Comparison of ENCODE assay signal across 6 cellular contexts in the genomic region with DNA sequence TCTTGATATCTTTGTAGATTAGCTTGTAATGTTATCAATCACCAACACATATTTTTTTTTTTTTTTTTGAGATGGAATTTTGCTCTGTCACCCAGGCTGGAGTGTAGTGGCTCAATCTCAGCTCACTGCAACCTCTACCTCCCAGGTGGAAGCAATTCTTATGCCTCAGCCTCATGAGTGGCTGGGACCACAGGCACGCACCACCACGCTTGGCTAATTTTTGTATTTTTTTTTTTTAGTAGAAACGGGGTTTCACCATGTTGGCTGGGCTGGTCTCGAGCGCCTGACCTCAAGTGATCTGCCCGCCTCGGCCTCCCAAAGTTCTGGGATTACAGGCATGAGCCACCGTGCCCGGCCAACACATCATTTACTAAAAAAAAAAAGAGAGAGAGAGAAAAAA. TPM values are rescaled to one million over a fixed set of nuclear protein-coding genes. Genes with fewer than 3 reads are reported as not detected.
DNase-seq lines count a peak whose midpoint lies in the region; ATAC-seq and TF ChIP-seq lines count a peak whose summit lies in the region.
"Not testable (repeated sequence)": the region's sequence is repeated elsewhere in the genome, so short reads cannot be mapped to it uniquely, and the experiment has no call there.

No MANE protein-coding gene starts in this region.

- peak overlapping the region; percentile 36 for H3K4me2 ChIP-seq in Karpas-422 (ENCODE audit: low read depth, low read length, poor library complexity, severe bottlenecking)

- not testable (repeated sequence) for H3K9me2 ChIP-seq in Karpas-422 (replicated peaks; ENCODE audit: insufficient read depth, low read length)

- H2AFZ ChIP-seq in Karpas-422 (ENCODE audit: low read length): 0 out of 2 replicates have a peak overlapping the region, but pooled peaks have one; percentile 5

- not testable (repeated sequence) for H3K79me2 ChIP-seq in Karpas-422 (ENCODE audit: low read length)

- H3K4me1 Mint-ChIP-seq in CD4-positive, CD25-positive, alpha-beta regulatory T cell: peaks cover 21 to 72% (median 42%) of the 10 kb centered on the region in 4 donors
- peaks cover 27% of the 10 kb centered on the region for H3K4me1 Mint-ChIP-seq in T-helper 17 cell
- H3K4me1 Mint-ChIP-seq in activated naive CD4-positive, alpha-beta T cell treated with anti-CD3 and anti-CD28 coated beads, Interleukin-2, amount 50 U/mL, for 24 hours: peaks cover 78% of the 10 kb centered on the region
- H3K4me1 Mint-ChIP-seq in natural killer cell treated with Interleukin-12 subunit alpha and Interleukin-12 subunit beta and Interleukin-15 and Interleukin-18, amount 100 ng/mL, for 72 hours (ENCODE audit: low read depth in 2 of 2): peaks cover 55% of the 10 kb centered on the region in 2 donors

- DNase-seq in CD4-positive, CD25-positive, alpha-beta regulatory T cell; Karpas-422; T-helper 17 cell; natural killer cell treated with Interleukin-12 subunit alpha and Interleukin-12 subunit beta and Interleukin-15 and Interleukin-18, amount 100 ng/mL, for 72 hours (ENCODE audit: low spot score): not testable (repeated sequence)
- peak; percentile 68 for DNase-seq in GM12865 (ENCODE audit: low read depth)

- peak overlapping the region in 2 of 3 donors; percentile 97 for H3K27ac Mint-ChIP-seq in CD4-positive, CD25-positive, alpha-beta regulatory T cell
- H3K27ac Mint-ChIP-seq in T-helper 17 cell: peak overlapping the region; percentile 83
- H3K27ac Mint-ChIP-seq in activated naive CD4-positive, alpha-beta T cell treated with anti-CD3 and anti-CD28 coated beads, Interleukin-2, amount 50 U/mL, for 24 hours: peak overlapping the region; percentile 49
- peak overlapping the region; percentile 58 to 86 for H3K27ac Mint-ChIP-seq in natural killer cell treated with Interleukin-12 subunit alpha and Interleukin-12 subunit beta and Interleukin-15 and Interleukin-18, amount 100 ng/mL, for 72 hours

- H3K36me3 Mint-ChIP-seq in CD4-positive, CD25-positive, alpha-beta regulatory T cell; T-helper 17 cell (ENCODE audit: low read depth); activated naive CD4-positive, alpha-beta T cell treated with anti-CD3 and anti-CD28 coated beads, Interleukin-2, amount 50 U/mL, for 24 hours; natural killer cell treated with Interleukin-12 subunit alpha and Interleukin-12 subunit beta and Interleukin-15 and Interleukin-18, amount 100 ng/mL, for 72 hours: not testable (repeated sequence)

- H3K4me3 ChIP-seq in CD4-positive, CD25-positive, alpha-beta regulatory T cell (ENCODE audit: low read depth, low read length); Karpas-422 (ENCODE audit: low read length): not testable (repeated sequence)
- peak overlapping the region; percentile 29; the same call in 1 of the 2 replicates for H3K4me3 ChIP-seq in GM12865 (ENCODE audit: low read depth, low read length)

- H3K27me3 Mint-ChIP-seq in CD4-positive, CD25-positive, alpha-beta regulatory T cell; T-helper 17 cell; activated naive CD4-positive, alpha-beta T cell treated with anti-CD3 and anti-CD28 coated beads, Interleukin-2, amount 50 U/mL, for 24 hours; natural killer cell treated with Interleukin-12 subunit alpha and Interleukin-12 subunit beta and Interleukin-15 and Interleukin-18, amount 100 ng/mL, for 72 hours: not testable (repeated sequence)

- not testable (repeated sequence) for H3K27ac ChIP-seq in CD4-positive, CD25-positive, alpha-beta regulatory T cell (ENCODE audit: insufficient read depth, low read length, poor library complexity, severe bottlenecking)
- H3K27ac ChIP-seq in Karpas-422 (ENCODE audit: low read length): peak overlapping the region; percentile 94

- H3K4me1 ChIP-seq in CD4-positive, CD25-positive, alpha-beta regulatory T cell (ENCODE audit: control insufficient read depth, insufficient read depth, low read length, poor library complexity, severe bottlenecking): peaks cover 42% of the 10 kb centered on the region
- H3K4me1 ChIP-seq in Karpas-422 (ENCODE audit: low read length): peaks cover 64% of the 10 kb centered on the region

- not testable (repeated sequence) for H4K20me1 ChIP-seq in Karpas-422 (ENCODE audit: insufficient read depth, low read depth, low read length)

- not testable (repeated sequence) for H3K36me3 ChIP-seq in CD4-positive, CD25-positive, alpha-beta regulatory T cell (ENCODE audit: control insufficient read depth, insufficient read depth, low read length); Karpas-422 (ENCODE audit: insufficient read depth, low read length)

- H3K27me3 ChIP-seq in CD4-positive, CD25-positive, alpha-beta regulatory T cell (ENCODE audit: control insufficient read depth, insufficient read depth, low read length); Karpas-422 (ENCODE audit: low read length): not testable (repeated sequence)

- H3K9me3 Mint-ChIP-seq in CD4-positive, CD25-positive, alpha-beta regulatory T cell; activated naive CD4-positive, alpha-beta T cell treated with anti-CD3 and anti-CD28 coated beads, Interleukin-2, amount 50 U/mL, for 24 hours; natural killer cell treated with Interleukin-12 subunit alpha and Interleukin-12 subunit beta and Interleukin-15 and Interleukin-18, amount 100 ng/mL, for 72 hours: not testable (repeated sequence)

- ATAC-seq in CD4-positive, CD25-positive, alpha-beta regulatory T cell (ENCODE audit: low read depth in 2 of 2); T-helper 17 cell; natural killer cell treated with Interleukin-12 subunit alpha and Interleukin-12 subunit beta and Interleukin-15 and Interleukin-18, amount 100 ng/mL, for 72 hours: not testable (repeated sequence)

- H3K4me3 Mint-ChIP-seq in CD4-positive, CD25-positive, alpha-beta regulatory T cell: peak overlapping the region in 1 of 4 donors; percentile 9
- H3K4me3 Mint-ChIP-seq in T-helper 17 cell; activated naive CD4-positive, alpha-beta T cell treated with anti-CD3 and anti-CD28 coated beads, Interleukin-2, amount 50 U/mL, for 24 hours; natural killer cell treated with Interleukin-12 subunit alpha and Interleukin-12 subunit beta and Interleukin-15 and Interleukin-18, amount 100 ng/mL, for 72 hours: not testable (repeated sequence)

- H3K9me3 ChIP-seq in CD4-positive, CD25-positive, alpha-beta regulatory T cell (ENCODE audit: control insufficient read depth in 2 of 2, low read length in 2 of 2); Karpas-422 (ENCODE audit: low read length); T-helper 17 cell (ENCODE audit: control insufficient read depth, low read length, poor library complexity, severe bottlenecking): not testable (repeated sequence)

- not testable (repeated sequence) for H3K9ac ChIP-seq in Karpas-422 (ENCODE audit: low read length)

- TF ChIP-seq CTCF in GM12865 (IDR thresholded peaks at IDR 0.05; ENCODE audit: insufficient read depth, low read depth, low read length, missing control alignments): not testable (repeated sequence)

RNA-seq across cellular contexts. Expression of gene ZNF318, which starts 11.4 kb away (rescaled TPM):
- 32.9 TPM for total RNA-seq in CD4-positive, CD25-positive, alpha-beta regulatory T cell
- polyA plus RNA-seq in CD4-positive, CD25-positive, alpha-beta regulatory T cell: 1 to 10 TPM; 4.3 to 6.3 (median 5.6) TPM
- 54.5 and 61.8 TPM in 2 replicates for total RNA-seq in Karpas-422 (2014; rRNA removed; shearing (Covaris generic); ENCODE audit: low replicate concordance)
- 10 to 100 TPM; 22.5 to 24.0 TPM for total RNA-seq in T-helper 17 cell
- 10 to 100 TPM in 1 of 2 donors, 1 to 10 TPM in 1; 6.4 to 11.3 TPM for total RNA-seq in natural killer cell treated with Interleukin-12 subunit alpha and Interleukin-12 subunit beta and Interleukin-15 and Interleukin-18, amount 100 ng/mL, for 72 hours

RNA-seq across cellular contexts. Expression of gene ABCC10, which starts 46.5 kb away (rescaled TPM):
- 81.7 TPM for total RNA-seq in CD4-positive, CD25-positive, alpha-beta regulatory T cell
- polyA plus RNA-seq in CD4-positive, CD25-positive, alpha-beta regulatory T cell: 10 to 100 TPM; 17.9 to 23.3 (median 18.5) TPM
- total RNA-seq in Karpas-422 (2014; rRNA removed; shearing (Covaris generic); ENCODE audit: low replicate concordance): 33.5 and 44.4 TPM in 2 replicates
- total RNA-seq in T-helper 17 cell: 10 to 100 TPM; 51.0 to 70.7 TPM
- total RNA-seq in natural killer cell treated with Interleukin-12 subunit alpha and Interleukin-12 subunit beta and Interleukin-15 and Interleukin-18, amount 100 ng/mL, for 72 hours: 10 to 100 TPM; 41.8 to 82.9 TPM
